ENCODE assay signal across 1 cellular context in the genomic region with DNA sequence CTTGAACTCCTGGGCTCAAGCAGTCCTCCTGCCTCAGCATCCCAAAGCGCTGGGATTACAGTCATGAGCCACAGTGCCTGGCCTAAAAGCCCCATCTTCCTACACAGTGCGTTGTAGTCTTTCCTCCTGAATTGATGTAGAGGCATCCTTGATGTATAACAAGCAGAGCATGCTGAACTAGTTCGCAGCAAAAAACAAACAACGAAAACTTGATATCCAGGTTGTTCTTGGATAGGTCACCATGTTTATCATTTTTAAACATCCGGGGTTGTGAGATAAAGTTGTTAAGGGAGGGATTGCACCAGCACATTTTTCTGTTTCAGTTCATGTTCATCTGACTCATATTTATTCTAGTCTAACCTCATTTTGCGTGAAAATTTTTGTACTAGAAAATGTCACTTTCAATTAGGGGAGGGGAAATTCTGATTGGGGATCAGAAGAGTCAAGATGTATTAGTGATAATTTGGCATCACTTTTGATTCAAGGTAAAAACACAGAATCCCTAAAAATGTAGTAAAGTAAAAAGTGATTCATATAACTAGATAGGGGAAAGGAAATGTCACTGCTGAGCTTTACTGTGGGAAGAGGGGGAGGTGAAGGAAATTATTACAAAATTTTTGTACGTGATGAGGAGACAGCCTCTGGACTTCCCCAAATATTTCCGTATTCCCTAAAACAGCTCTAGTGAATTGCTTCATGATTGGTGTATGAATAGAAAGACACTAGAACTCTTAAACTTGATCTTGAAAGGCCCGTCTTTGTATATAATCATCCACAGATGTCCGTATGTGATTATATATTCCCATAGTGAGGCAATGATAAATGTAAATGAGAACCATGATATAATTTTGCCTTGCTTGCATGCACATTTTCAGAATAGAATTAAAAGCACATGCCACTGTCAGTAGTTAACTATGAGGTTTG.
A peak's percentile ranks its signal among the peaks of the same experiment; 100 is the strongest.
TF ChIP-seq lines count a peak whose summit lies in the region.

No MANE protein-coding gene starts in this region.

TF ChIP-seq in GM12878, 131 proteins besides CTCF, POLR2A, EP300 and RAD21 (continued from another document):
- TF ChIP-seq, protein P1, sequence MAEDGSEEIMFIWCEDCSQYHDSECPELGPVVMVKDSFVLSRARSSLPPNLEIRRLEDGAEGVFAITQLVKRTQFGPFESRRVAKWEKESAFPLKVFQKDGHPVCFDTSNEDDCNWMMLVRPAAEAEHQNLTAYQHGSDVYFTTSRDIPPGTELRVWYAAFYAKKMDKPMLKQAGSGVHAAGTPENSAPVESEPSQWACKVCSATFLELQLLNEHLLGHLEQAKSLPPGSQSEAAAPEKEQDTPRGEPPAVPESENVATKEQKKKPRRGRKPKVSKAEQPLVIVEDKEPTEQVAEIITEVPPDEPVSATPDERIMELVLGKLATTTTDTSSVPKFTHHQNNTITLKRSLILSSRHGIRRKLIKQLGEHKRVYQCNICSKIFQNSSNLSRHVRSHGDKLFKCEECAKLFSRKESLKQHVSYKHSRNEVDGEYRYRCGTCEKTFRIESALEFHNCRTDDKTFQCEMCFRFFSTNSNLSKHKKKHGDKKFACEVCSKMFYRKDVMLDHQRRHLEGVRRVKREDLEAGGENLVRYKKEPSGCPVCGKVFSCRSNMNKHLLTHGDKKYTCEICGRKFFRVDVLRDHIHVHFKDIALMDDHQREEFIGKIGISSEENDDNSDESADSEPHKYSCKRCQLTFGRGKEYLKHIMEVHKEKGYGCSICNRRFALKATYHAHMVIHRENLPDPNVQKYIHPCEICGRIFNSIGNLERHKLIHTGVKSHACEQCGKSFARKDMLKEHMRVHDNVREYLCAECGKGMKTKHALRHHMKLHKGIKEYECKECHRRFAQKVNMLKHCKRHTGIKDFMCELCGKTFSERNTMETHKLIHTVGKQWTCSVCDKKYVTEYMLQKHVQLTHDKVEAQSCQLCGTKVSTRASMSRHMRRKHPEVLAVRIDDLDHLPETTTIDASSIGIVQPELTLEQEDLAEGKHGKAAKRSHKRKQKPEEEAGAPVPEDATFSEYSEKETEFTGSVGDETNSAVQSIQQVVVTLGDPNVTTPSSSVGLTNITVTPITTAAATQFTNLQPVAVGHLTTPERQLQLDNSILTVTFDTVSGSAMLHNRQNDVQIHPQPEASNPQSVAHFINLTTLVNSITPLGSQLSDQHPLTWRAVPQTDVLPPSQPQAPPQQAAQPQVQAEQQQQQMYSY (CRISPR knock-in tag; IDR thresholded peaks at IDR 0.05): no peak
- TF ChIP-seq, protein P2, sequence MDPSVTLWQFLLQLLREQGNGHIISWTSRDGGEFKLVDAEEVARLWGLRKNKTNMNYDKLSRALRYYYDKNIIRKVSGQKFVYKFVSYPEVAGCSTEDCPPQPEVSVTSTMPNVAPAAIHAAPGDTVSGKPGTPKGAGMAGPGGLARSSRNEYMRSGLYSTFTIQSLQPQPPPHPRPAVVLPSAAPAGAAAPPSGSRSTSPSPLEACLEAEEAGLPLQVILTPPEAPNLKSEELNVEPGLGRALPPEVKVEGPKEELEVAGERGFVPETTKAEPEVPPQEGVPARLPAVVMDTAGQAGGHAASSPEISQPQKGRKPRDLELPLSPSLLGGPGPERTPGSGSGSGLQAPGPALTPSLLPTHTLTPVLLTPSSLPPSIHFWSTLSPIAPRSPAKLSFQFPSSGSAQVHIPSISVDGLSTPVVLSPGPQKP (IDR thresholded peaks at IDR 0.05; ENCODE audit: low read depth, low read length): no peak
- TF ChIP-seq ZZZ3 (IDR thresholded peaks at IDR 0.05; ENCODE audit: control insufficient read depth, insufficient read length, low read depth) (no peak), YY1 (IDR thresholded peaks at IDR 0.05; ENCODE audit: low read depth, low read length) (no peak), FOS (IDR thresholded peaks at IDR 0.05; ENCODE audit: borderline replicate concordance, extremely low read depth, insufficient read length) (no peak), CBX5 (IDR thresholded peaks at IDR 0.05; ENCODE audit: low read depth) (no peak), TAF1 (IDR thresholded peaks at IDR 0.05; ENCODE audit: borderline replicate concordance, low read depth, low read length) (no peak), HDAC2 (IDR thresholded peaks at IDR 0.05) (no peak), GATAD2B (conservative IDR thresholded peaks at IDR 0.05; ENCODE audit: low read depth) (no peak), SMAD1 (IDR thresholded peaks at IDR 0.05; ENCODE audit: low read depth, partially characterized antibody) (no peak)
- TF ChIP-seq, protein P3, sequence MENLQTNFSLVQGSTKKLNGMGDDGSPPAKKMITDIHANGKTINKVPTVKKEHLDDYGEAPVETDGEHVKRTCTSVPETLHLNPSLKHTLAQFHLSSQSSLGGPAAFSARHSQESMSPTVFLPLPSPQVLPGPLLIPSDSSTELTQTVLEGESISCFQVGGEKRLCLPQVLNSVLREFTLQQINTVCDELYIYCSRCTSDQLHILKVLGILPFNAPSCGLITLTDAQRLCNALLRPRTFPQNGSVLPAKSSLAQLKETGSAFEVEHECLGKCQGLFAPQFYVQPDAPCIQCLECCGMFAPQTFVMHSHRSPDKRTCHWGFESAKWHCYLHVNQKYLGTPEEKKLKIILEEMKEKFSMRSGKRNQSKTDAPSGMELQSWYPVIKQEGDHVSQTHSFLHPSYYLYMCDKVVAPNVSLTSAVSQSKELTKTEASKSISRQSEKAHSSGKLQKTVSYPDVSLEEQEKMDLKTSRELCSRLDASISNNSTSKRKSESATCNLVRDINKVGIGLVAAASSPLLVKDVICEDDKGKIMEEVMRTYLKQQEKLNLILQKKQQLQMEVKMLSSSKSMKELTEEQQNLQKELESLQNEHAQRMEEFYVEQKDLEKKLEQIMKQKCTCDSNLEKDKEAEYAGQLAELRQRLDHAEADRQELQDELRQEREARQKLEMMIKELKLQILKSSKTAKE (IDR thresholded peaks at IDR 0.05; ENCODE audit: low read depth, poor library complexity, severe bottlenecking): peak; percentile 50
- TF ChIP-seq, protein P4, sequence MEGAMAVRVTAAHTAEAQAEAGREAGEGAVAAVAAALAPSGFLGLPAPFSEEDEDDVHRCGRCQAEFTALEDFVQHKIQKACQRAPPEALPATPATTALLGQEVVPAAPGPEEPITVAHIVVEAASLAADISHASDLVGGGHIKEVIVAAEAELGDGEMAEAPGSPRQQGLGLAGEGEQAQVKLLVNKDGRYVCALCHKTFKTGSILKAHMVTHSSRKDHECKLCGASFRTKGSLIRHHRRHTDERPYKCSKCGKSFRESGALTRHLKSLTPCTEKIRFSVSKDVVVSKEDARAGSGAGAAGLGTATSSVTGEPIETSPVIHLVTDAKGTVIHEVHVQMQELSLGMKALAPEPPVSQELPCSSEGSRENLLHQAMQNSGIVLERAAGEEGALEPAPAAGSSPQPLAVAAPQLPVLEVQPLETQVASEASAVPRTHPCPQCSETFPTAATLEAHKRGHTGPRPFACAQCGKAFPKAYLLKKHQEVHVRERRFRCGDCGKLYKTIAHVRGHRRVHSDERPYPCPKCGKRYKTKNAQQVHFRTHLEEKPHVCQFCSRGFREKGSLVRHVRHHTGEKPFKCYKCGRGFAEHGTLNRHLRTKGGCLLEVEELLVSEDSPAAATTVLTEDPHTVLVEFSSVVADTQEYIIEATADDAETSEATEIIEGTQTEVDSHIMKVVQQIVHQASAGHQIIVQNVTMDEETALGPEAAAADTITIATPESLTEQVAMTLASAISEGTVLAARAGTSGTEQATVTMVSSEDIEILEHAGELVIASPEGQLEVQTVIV (IDR thresholded peaks at IDR 0.05; ENCODE audit: borderline replicate concordance, partially characterized antibody): no peak
- TF ChIP-seq, protein P5, sequence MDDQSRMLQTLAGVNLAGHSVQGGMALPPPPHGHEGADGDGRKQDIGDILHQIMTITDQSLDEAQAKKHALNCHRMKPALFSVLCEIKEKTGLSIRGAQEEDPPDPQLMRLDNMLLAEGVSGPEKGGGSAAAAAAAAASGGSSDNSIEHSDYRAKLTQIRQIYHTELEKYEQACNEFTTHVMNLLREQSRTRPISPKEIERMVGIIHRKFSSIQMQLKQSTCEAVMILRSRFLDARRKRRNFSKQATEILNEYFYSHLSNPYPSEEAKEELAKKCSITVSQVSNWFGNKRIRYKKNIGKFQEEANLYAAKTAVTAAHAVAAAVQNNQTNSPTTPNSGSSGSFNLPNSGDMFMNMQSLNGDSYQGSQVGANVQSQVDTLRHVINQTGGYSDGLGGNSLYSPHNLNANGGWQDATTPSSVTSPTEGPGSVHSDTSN (IDR thresholded peaks at IDR 0.05; ENCODE audit: insufficient replicate concordance, low read depth, low read length): no peak
